In genomic region chr17:80101946-80102706, GRCh38 we compare ENCODE assay signal across 8 cellular contexts. TPM values are rescaled to one million over a fixed set of nuclear protein-coding genes. Genes with fewer than 3 reads are reported as not detected.
A peak's percentile ranks its signal among the peaks of the same experiment; 100 is the strongest.
DNase-seq lines count a peak whose midpoint lies in the region; ATAC-seq and TF ChIP-seq lines count a peak whose summit lies in the region.

No MANE protein-coding gene starts in this region.

- intact Hi-C loops in dorsolateral prefrontal cortex (cut with DNase I) (loop anchor here (5.0 to 10.0 kb wide), 2 partner anchors 45 to 873 kb away; partner anchors contain the start of gene EIF4A3 (in 1 of the 2)), lower lobe of right lung (cut with DNase I) (no loop called here), tibial artery (cut with DNase I; ENCODE audit: low total_unique reads) (loop anchor here (5.0 kb wide), 1 partner anchor 160 kb away; the partner anchor contains the start of gene RNF213)

- TF ChIP-seq CTCF in dorsolateral prefrontal cortex (IDR thresholded peaks at IDR 0.05 in 54 of 56, conservative IDR thresholded peaks at IDR 0.05 in 2 of 56; ENCODE audit: low read depth in 1 of 56, partially characterized antibody in 56 of 56) (no peak), lower lobe of right lung (IDR thresholded peaks at IDR 0.05) (no peak), tibial artery (IDR thresholded peaks at IDR 0.05) (no peak)

- H3K4me3 ChIP-seq in dorsolateral prefrontal cortex (peak overlapping the region; percentile 62 to 99 (median 94)), lower lobe of right lung (peak overlapping the region; percentile 86), tibial artery (peak overlapping the region; percentile 70 to 86)

- no peaks in the 10 kb centered on the region for H3K9me3 ChIP-seq in lower lobe of right lung
- H3K9me3 ChIP-seq in tibial artery, result no peaks in the 10 kb centered on the region

- no peaks in the 10 kb centered on the region for H3K36me3 ChIP-seq in lower lobe of right lung
- peaks cover 0 to 15% (median 0%) of the 10 kb centered on the region in 3 donors for H3K36me3 ChIP-seq in tibial artery

- DNase-seq in SIG-M5 treated with dmso at 0.1 percent for 504 hours (lab: John Stamatoyannopoulos, UW; ENCODE audit: unreplicated experiment) (peak; percentile 82), SIG-M5 (lab: John Stamatoyannopoulos, UW) (no peak), SKM-1 (lab: John Stamatoyannopoulos, UW; ENCODE audit: unreplicated experiment) (peak; percentile 23), dorsolateral prefrontal cortex (peak in 2 of 10 donors; percentile 22 to 55), lower lobe of right lung (no peak), tibial artery (peak in 1 of 2 donors; percentile 40)

- H3K27me3 ChIP-seq in dorsolateral prefrontal cortex, result no peaks in the 10 kb centered on the region
- no peaks in the 10 kb centered on the region for H3K27me3 ChIP-seq in lower lobe of right lung (ENCODE audit: low read depth)
- H3K27me3 ChIP-seq in tibial artery, result no peaks in the 10 kb centered on the region

- peaks cover 17% of the 10 kb centered on the region for H3K4me1 ChIP-seq in lower lobe of right lung
- peaks cover 0 to 32% (median 11%) of the 10 kb centered on the region in 4 donors for H3K4me1 ChIP-seq in tibial artery

- peak overlapping the region in 53 of 59 donors; percentile 48 to 97 (median 85) for H3K27ac ChIP-seq in dorsolateral prefrontal cortex
- peak overlapping the region; percentile 89 for H3K27ac ChIP-seq in lower lobe of right lung
- H3K27ac ChIP-seq in tibial artery, result peak overlapping the region; percentile 85 to 89

- peak; percentile 3 for ATAC-seq in HG03521 (IDR thresholded peaks at IDR 0.05; ENCODE audit: unreplicated experiment)
- ATAC-seq in lower lobe of right lung, result peak; percentile 38 to 41
- no peak for ATAC-seq in HG02623 (IDR thresholded peaks at IDR 0.05; ENCODE audit: unreplicated experiment)

RNA-seq across cellular contexts. Expression of gene GAA, which starts 0.7 kb away (rescaled TPM):
- total RNA-seq in dorsolateral prefrontal cortex, result 100 to 1,000 TPM in 1 of 120 experiments, 10 to 100 TPM in 119; 35.8 to 101 (median 61.4) TPM
- total RNA-seq in lower lobe of right lung, result 143 TPM

RNA-seq across cellular contexts. Expression of gene EIF4A3, which starts 44.8 kb away (rescaled TPM):
- total RNA-seq in dorsolateral prefrontal cortex (10 to 100 TPM; 27.3 to 64.1 (median 38.4) TPM), lower lobe of right lung (54.1 TPM)

Comparison
In these comparisons a context has a peak if more than half of its experiments do, and no peak if none do; other contexts are left out.
1. DNase-seq: peak in SIG-M5 treated with dmso at 0.1 percent for 504 hours (single experiment) and SKM-1 (single experiment); none in SIG-M5 (single experiment) and lower lobe of right lung (single experiment).
2. Peak in every context shown above with its lines, with median percentiles within 50 percentile points of each other: H3K27ac ChIP-seq and H3K4me3 ChIP-seq.